In the genomic region with DNA sequence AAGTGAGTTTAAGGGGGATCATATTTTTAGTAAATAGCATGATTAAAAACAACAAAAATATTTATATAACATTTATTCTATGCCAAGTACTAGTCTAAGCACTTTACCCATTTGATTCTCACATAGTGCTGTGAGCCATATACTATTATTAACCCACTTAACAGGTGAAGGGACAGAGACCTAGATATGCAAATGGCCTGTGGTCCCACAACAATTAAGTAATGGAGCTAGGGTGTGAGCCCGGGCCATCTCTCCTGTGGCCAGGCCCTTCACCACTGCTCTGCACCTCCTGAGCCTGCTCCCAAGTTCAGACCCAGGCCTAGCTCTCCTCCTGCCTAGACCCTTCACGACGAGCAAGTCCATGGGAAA, we compare ENCODE assay signal across 19 cellular contexts. TPM values are rescaled to one million over a fixed set of nuclear protein-coding genes. Genes with fewer than 3 reads are reported as not detected.
"Had no signal": no experiment of that assay in that cellular context is flagged by ENCODE, and none has a peak within 500 bp of the region (broad histone marks: within the 10 kb centered on the region; RNA-seq: fewer than 3 reads in every experiment).

No MANE protein-coding gene starts in this region.

- ATAC-seq: activated CD8-positive, alpha-beta T cell treated with anti-CD3 and anti-CD28 coated beads for 36 hours; stimulated activated naive CD8-positive, alpha-beta T cell treated with anti-CD3 and anti-CD28 coated beads, Interleukin-15, Interleukin-2, amounts not matched to agents 100 U/mL and 50 U/mL, for 24 hours; T-cell had no signal

- H3K9me3 ChIP-seq: suprapubic skin had no signal

- H3K36me3 Mint-ChIP-seq: T-cell had no signal

- H3K9me3 Mint-ChIP-seq: activated CD8-positive, alpha-beta T cell treated with anti-CD3 and anti-CD28 coated beads for 36 hours; T-cell; type B pancreatic cell had no signal

- H2AFZ ChIP-seq: hepatocyte had no signal

- H3K27ac ChIP-seq: epithelial cell of prostate, hepatocyte, suprapubic skin had no signal

- H3K4me2 ChIP-seq: hepatocyte had no signal

- H3K4me1 ChIP-seq: suprapubic skin had no signal

- H3K4me3 ChIP-seq: hepatocyte, lung, suprapubic skin had no signal

- H3K4me3 Mint-ChIP-seq: activated CD8-positive, alpha-beta T cell treated with anti-CD3 and anti-CD28 coated beads for 36 hours; nephron progenitor cell; T-cell; type B pancreatic cell had no signal

- H3K4me1 Mint-ChIP-seq: T-cell had no signal

- H3K36me3 ChIP-seq: suprapubic skin had no signal

- H3K27ac Mint-ChIP-seq: activated CD8-positive, alpha-beta T cell treated with anti-CD3 and anti-CD28 coated beads for 36 hours; nephron progenitor cell; type B pancreatic cell had no signal

- DNase-seq: activated CD4-positive, alpha-beta T cell treated with anti-CD3 and anti-CD28 coated beads for 4 hours; activated CD8-positive, alpha-beta memory T cell treated with anti-CD3 and anti-CD28 coated beads, Interleukin-2, amount 50 U/mL, for 4 hours; activated CD8-positive, alpha-beta T cell treated with anti-CD3 and anti-CD28 coated beads for 36 hours; activated naive CD4-positive, alpha-beta T cell treated with Interleukin-2 at 50 U/mL for 16 hours; caudate nucleus; cortex of kidney; effector CD8-positive, alpha-beta T cell; nephron progenitor cell; stimulated activated CD4-positive, alpha-beta T cell treated with anti-CD3 and anti-CD28 coated beads, Interleukin-4, amount 100 ng/mL, for 1 hour; stimulated activated CD8-positive, alpha-beta memory T cell treated with anti-CD3 and anti-CD28 coated beads, Interleukin-4, amount 100 ng/mL, for 48 hours; stimulated activated naive CD8-positive, alpha-beta T cell treated with anti-CD3 and anti-CD28 coated beads, Interleukin-15, Interleukin-2, amounts not matched to agents 100 U/mL and 50 U/mL, for 24 hours; T-cell had no signal

RNA-seq across cellular contexts. Expression of a gene that starts 0.5 kb away (rescaled TPM):
- total RNA-seq: hepatocyte, omental fat pad, suprapubic skin had no signal
- polyA plus RNA-seq: hepatocyte had no signal

RNA-seq across cellular contexts. Expression of a gene that starts 14.2 kb away (rescaled TPM):
- total RNA-seq: activated CD8-positive, alpha-beta T cell treated with anti-CD3 and anti-CD28 coated beads for 36 hours; hepatocyte; mucosa of gallbladder; omental fat pad; suprapubic skin; T-cell had no signal
- polyA plus RNA-seq: hepatocyte had no signal
